Comparison of ENCODE assay signal across 8 cellular contexts in the genomic region with DNA sequence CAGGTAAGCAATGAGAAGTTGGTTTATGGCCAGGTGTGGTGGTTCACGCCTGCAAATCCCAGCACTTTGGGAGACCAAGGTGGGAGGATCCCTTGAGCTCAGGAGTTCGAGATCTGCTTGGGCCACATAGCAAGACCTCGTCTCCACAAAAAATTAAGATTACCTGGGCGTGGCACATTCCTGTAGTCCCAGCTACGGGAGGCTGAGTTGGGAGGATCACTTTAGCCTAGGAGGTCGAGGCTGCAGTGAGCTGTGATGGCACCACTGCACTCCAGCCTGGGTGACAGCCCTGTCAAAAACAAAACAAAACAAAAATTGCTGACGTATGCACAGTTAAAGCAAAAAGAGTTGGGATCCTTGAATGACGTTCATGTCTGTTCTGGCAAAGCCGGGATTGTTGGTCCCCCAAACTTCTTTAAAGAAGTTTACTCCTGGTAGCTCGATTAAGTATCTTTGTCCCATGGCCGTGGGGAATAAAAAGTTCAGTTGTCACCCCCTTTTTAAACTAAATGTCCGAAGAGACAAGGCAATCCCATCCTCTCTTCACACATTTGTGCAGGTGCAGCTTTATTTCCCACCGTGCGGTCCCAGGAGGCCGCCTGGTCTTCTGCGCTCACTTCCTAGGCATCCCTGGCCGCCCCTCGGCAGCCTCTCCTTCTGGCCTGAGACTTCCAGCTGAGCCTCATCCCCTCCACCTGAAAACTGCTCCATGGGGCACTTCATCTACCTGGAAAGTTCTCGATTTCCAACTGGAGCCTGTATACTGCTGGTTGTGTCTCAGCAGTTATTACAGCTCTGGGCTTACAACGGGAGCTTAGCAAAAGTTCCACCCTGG. TPM values are rescaled to one million over a fixed set of nuclear protein-coding genes. Genes with fewer than 3 reads are reported as not detected.
A peak's percentile ranks its signal among the peaks of the same experiment; 100 is the strongest.
DNase-seq lines count a peak whose midpoint lies in the region; ATAC-seq lines count a peak whose summit lies in the region.

No MANE protein-coding gene starts in this region.

- peaks cover 5% of the 10 kb centered on the region for H3K36me3 Mint-ChIP-seq in activated T-cell treated with anti-CD3 and anti-CD28 coated beads, Interleukin-2, amount 50 U/mL, for 4 hours (ENCODE audit: insufficient read depth)
- H3K36me3 Mint-ChIP-seq in activated naive CD4-positive, alpha-beta T cell treated with anti-CD3 and anti-CD28 coated beads, Interleukin-2, amount 50 U/mL, for 72 hours, result peaks cover 14 to 18% of the 10 kb centered on the region in 2 donors
- peaks cover 16% of the 10 kb centered on the region for H3K36me3 Mint-ChIP-seq in stimulated activated effector memory CD8-positive, alpha-beta T cell treated with anti-CD3 and anti-CD28 coated beads, Interleukin-12 subunit alpha, Interleukin-12 subunit beta, amount 100 ng/mL, for 72 hours

- H3K9ac ChIP-seq in iPS-15b (ENCODE audit: low read depth, low read length), result peak overlapping the region; percentile 89

- peak overlapping the region; percentile 90 for H3K4me3 Mint-ChIP-seq in activated T-cell treated with anti-CD3 and anti-CD28 coated beads, Interleukin-2, amount 50 U/mL, for 4 hours
- peak overlapping the region; percentile 94 for H3K4me3 Mint-ChIP-seq in stimulated activated effector memory CD8-positive, alpha-beta T cell treated with anti-CD3 and anti-CD28 coated beads, Interleukin-12 subunit alpha, Interleukin-12 subunit beta, amount 100 ng/mL, for 72 hours

- H3K4me3 ChIP-seq in iPS-15b (ENCODE audit: low read depth, low read length), result peak overlapping the region; percentile 91

- no peaks in the 10 kb centered on the region for H3K27me3 ChIP-seq in iPS-15b (ENCODE audit: control insufficient read depth, insufficient read depth, low read length)

- DNase-seq in activated T-cell treated with anti-CD3 and anti-CD28 coated beads, Interleukin-2, amount 50 U/mL, for 4 hours, result no peak
- DNase-seq in activated T-cell treated with anti-CD3 and anti-CD28 coated beads, Interleukin-2, amount 50 U/mL, for 48 hours, result no peak
- no peak for DNase-seq in activated naive CD4-positive, alpha-beta T cell treated with anti-CD3 and anti-CD28 coated beads, Interleukin-2, amount 50 U/mL, for 72 hours (ENCODE audit: low spot score in 2 of 2)
- DNase-seq in stimulated activated effector memory CD8-positive, alpha-beta T cell treated with anti-CD3 and anti-CD28 coated beads, Interleukin-12 subunit alpha, Interleukin-12 subunit beta, amount 100 ng/mL, for 72 hours (ENCODE audit: low spot score in 2 of 2), result no peak
- DNase-seq in NCI-H1436 treated with DMSO at 0.1 percent for 48 hours (lab: John Stamatoyannopoulos, UW) (no peak), SW 1271 (lab: John Stamatoyannopoulos, UW) (no peak)

- H3K4me1 Mint-ChIP-seq in activated T-cell treated with anti-CD3 and anti-CD28 coated beads, Interleukin-2, amount 50 U/mL, for 4 hours (ENCODE audit: low read depth), result peaks cover 36% of the 10 kb centered on the region
- peaks cover 28% of the 10 kb centered on the region for H3K4me1 Mint-ChIP-seq in stimulated activated effector memory CD8-positive, alpha-beta T cell treated with anti-CD3 and anti-CD28 coated beads, Interleukin-12 subunit alpha, Interleukin-12 subunit beta, amount 100 ng/mL, for 72 hours

- no peaks in the 10 kb centered on the region for H3K9me3 Mint-ChIP-seq in activated T-cell treated with anti-CD3 and anti-CD28 coated beads, Interleukin-2, amount 50 U/mL, for 4 hours
- no peaks in the 10 kb centered on the region for H3K9me3 Mint-ChIP-seq in activated naive CD4-positive, alpha-beta T cell treated with anti-CD3 and anti-CD28 coated beads, Interleukin-2, amount 50 U/mL, for 72 hours
- no peaks in the 10 kb centered on the region for H3K9me3 Mint-ChIP-seq in stimulated activated effector memory CD8-positive, alpha-beta T cell treated with anti-CD3 and anti-CD28 coated beads, Interleukin-12 subunit alpha, Interleukin-12 subunit beta, amount 100 ng/mL, for 72 hours

- H3K36me3 ChIP-seq in iPS-15b (ENCODE audit: control insufficient read depth, insufficient read depth, low read length), result no peaks in the 10 kb centered on the region

- ATAC-seq in activated T-cell treated with anti-CD3 and anti-CD28 coated beads, Interleukin-2, amount 50 U/mL, for 4 hours, result no peak
- ATAC-seq in HG03159 (IDR thresholded peaks at IDR 0.05; ENCODE audit: unreplicated experiment), result peak; percentile 2
- ATAC-seq in activated naive CD4-positive, alpha-beta T cell treated with anti-CD3 and anti-CD28 coated beads, Interleukin-2, amount 50 U/mL, for 72 hours, result no peak
- no peak for ATAC-seq in stimulated activated effector memory CD8-positive, alpha-beta T cell treated with anti-CD3 and anti-CD28 coated beads, Interleukin-12 subunit alpha, Interleukin-12 subunit beta, amount 100 ng/mL, for 72 hours

- peaks cover 2% of the 10 kb centered on the region for H3K4me1 ChIP-seq in iPS-15b (ENCODE audit: control insufficient read depth, insufficient read depth, low read length)

- no peaks in the 10 kb centered on the region for H3K9me3 ChIP-seq in iPS-15b (ENCODE audit: control insufficient read depth, insufficient read depth, low read length)

- peaks cover 2% of the 10 kb centered on the region for H3K27me3 Mint-ChIP-seq in activated T-cell treated with anti-CD3 and anti-CD28 coated beads, Interleukin-2, amount 50 U/mL, for 4 hours (ENCODE audit: low read depth)

- peak overlapping the region; percentile 81 to 94 for H3K27ac Mint-ChIP-seq in activated naive CD4-positive, alpha-beta T cell treated with anti-CD3 and anti-CD28 coated beads, Interleukin-2, amount 50 U/mL, for 72 hours
- peak overlapping the region; percentile 90 for H3K27ac Mint-ChIP-seq in stimulated activated effector memory CD8-positive, alpha-beta T cell treated with anti-CD3 and anti-CD28 coated beads, Interleukin-12 subunit alpha, Interleukin-12 subunit beta, amount 100 ng/mL, for 72 hours

RNA-seq across cellular contexts. Expression of gene SPOPL, which starts 0.8 kb away (rescaled TPM):
- total RNA-seq in activated T-cell treated with anti-CD3 and anti-CD28 coated beads, Interleukin-2, amount 50 U/mL, for 4 hours, result 10 to 100 TPM; 18.7 to 23.8 (median 22.7) TPM
- total RNA-seq in activated naive CD4-positive, alpha-beta T cell treated with anti-CD3 and anti-CD28 coated beads, Interleukin-2, amount 50 U/mL, for 72 hours, result 10 to 100 TPM; 13.8 to 15.4 TPM
